Comparison of ENCODE assay signal across 21 cellular contexts in genomic region chr13:111275382-111275781, GRCh38. TPM values are rescaled to one million over a fixed set of nuclear protein-coding genes. Genes with fewer than 3 reads are reported as not detected.
A peak's percentile ranks its signal among the peaks of the same experiment; 100 is the strongest.
DNase-seq lines count a peak whose midpoint lies in the region; ATAC-seq and TF ChIP-seq lines count a peak whose summit lies in the region.
"Had no signal": no experiment of that assay in that cellular context is flagged by ENCODE, and none has a peak within 500 bp of the region (broad histone marks: within the 10 kb centered on the region; RNA-seq: fewer than 3 reads in every experiment).

No MANE protein-coding gene starts in this region.

- H3K4me3 ChIP-seq in left ventricle myocardium inferior (no peak overlapping the region), endodermal cell (ENCODE audit: low read length) (no peak overlapping the region), A673 (ENCODE audit: low read depth, low read length, poor library complexity, severe bottlenecking) (no peak overlapping the region)
- H3K4me3 ChIP-seq: GM23338, HAP-1 had no signal

- H3K9me3 ChIP-seq in left ventricle myocardium inferior (replicated peaks) (no peaks in the 10 kb centered on the region), endodermal cell (ENCODE audit: control insufficient read depth, low read length) (no peaks in the 10 kb centered on the region), A673 (ENCODE audit: low read depth, low read length, poor library complexity, severe bottlenecking) (no peaks in the 10 kb centered on the region)
- H3K9me3 ChIP-seq: HAP-1 had no signal

- peak overlapping the region; percentile 59 for H3K27ac Mint-ChIP-seq in activated CD4-positive, alpha-beta T cell treated with anti-CD3 and anti-CD28 coated beads, Interleukin-2, amount 10 ng/mL, durations not matched to agents 24 days and 14 days
- H3K27ac Mint-ChIP-seq in activated CD4-positive, alpha-beta T cell treated with anti-CD3 and anti-CD28 coated beads, Interleukin-2, amount 10 ng/mL, durations not matched to agents 7 days and 5 days = no peak overlapping the region
- no peak overlapping the region for H3K27ac Mint-ChIP-seq in endodermal cell
- H3K27ac Mint-ChIP-seq in stimulated activated memory B cell treated with anti-CD40 and anti-IgM and Interleukin-4, amounts not matched to agents 10 μg/mL and 1 μg/mL and 100 μg/mL, for 72 hours = peak overlapping the region; percentile 48
- H3K27ac Mint-ChIP-seq: GM23338 had no signal

- intact Hi-C loops in activated CD4-positive, alpha-beta T cell treated with anti-CD3 and anti-CD28 coated beads, Interleukin-2, amount 10 ng/mL, durations not matched to agents 24 days and 14 days (cut with micrococcal nuclease) = no loop called here
- intact Hi-C loops in left ventricle myocardium inferior (cut with micrococcal nuclease) (no loop called here), left cardiac atrium (cut with DNase I) (no loop called here), A673 (cut with micrococcal nuclease; ENCODE audit: unreplicated experiment) (no loop called here)

- H3K27me3 Mint-ChIP-seq in activated CD4-positive, alpha-beta T cell treated with anti-CD3 and anti-CD28 coated beads, Interleukin-2, amount 10 ng/mL, durations not matched to agents 24 days and 14 days = no peaks in the 10 kb centered on the region
- H3K27me3 Mint-ChIP-seq in activated CD4-positive, alpha-beta T cell treated with anti-CD3 and anti-CD28 coated beads, Interleukin-2, amount 10 ng/mL, durations not matched to agents 7 days and 5 days = no peaks in the 10 kb centered on the region
- H3K27me3 Mint-ChIP-seq in endodermal cell (ENCODE audit: insufficient read depth) = no peaks in the 10 kb centered on the region
- H3K27me3 Mint-ChIP-seq in stimulated activated memory B cell treated with anti-CD40 and anti-IgM and Interleukin-4, amounts not matched to agents 10 μg/mL and 1 μg/mL and 100 μg/mL, for 72 hours = no peaks in the 10 kb centered on the region

- H3K4me1 Mint-ChIP-seq in activated CD4-positive, alpha-beta T cell treated with anti-CD3 and anti-CD28 coated beads, Interleukin-2, amount 10 ng/mL, durations not matched to agents 24 days and 14 days = peaks cover 21% of the 10 kb centered on the region
- peaks cover 12% of the 10 kb centered on the region for H3K4me1 Mint-ChIP-seq in activated CD4-positive, alpha-beta T cell treated with anti-CD3 and anti-CD28 coated beads, Interleukin-2, amount 10 ng/mL, durations not matched to agents 7 days and 5 days
- H3K4me1 Mint-ChIP-seq in endodermal cell = no peaks in the 10 kb centered on the region
- peaks cover 9% of the 10 kb centered on the region for H3K4me1 Mint-ChIP-seq in stimulated activated memory B cell treated with anti-CD40 and anti-IgM and Interleukin-4, amounts not matched to agents 10 μg/mL and 1 μg/mL and 100 μg/mL, for 72 hours
- H3K4me1 Mint-ChIP-seq: GM23338 had no signal

- no peak for DNase-seq in activated CD4-positive, alpha-beta T cell treated with anti-CD3 and anti-CD28 coated beads, Interleukin-2, amount 10 ng/mL, durations not matched to agents 24 days and 14 days
- DNase-seq in activated CD4-positive, alpha-beta T cell treated with anti-CD3 and anti-CD28 coated beads, Interleukin-2, amount 10 ng/mL, durations not matched to agents 7 days and 5 days = no peak
- DNase-seq in left ventricle myocardium inferior = no peak
- DNase-seq in left cardiac atrium = no peak
- peak; percentile 30 for DNase-seq in endodermal cell
- no peak for DNase-seq in A673 (ENCODE audit: low spot score)
- DNase-seq: DMS53, GDM1, KG1, NCI-H1092, NCI-H1436, NCI-H187 treated with DMSO at 0.1 percent for 48 hours, NCI-H2107, NCI-H446 treated with DMSO at 0.1 percent for 48 hours, NCI-H526 treated with DMSO at 0.1 percent for 48 hours had no signal

- BruUV-seq in A673 (replicated peaks; lab: Mats Ljungman, UMichigan) = no TSS peak

- WGBS in endodermal cell (ENCODE audit: insufficient coverage in 1 of 2, insufficient read length in 1 of 2), 2 experiments = 95 to 96% methylated on average over 7 to 10 of the region's 10 CpGs

- H3K9ac ChIP-seq in endodermal cell (ENCODE audit: extremely low read depth, low read length, poor library complexity, severe bottlenecking) = no peak overlapping the region

- TF ChIP-seq CTCF in left ventricle myocardium inferior (IDR thresholded peaks at IDR 0.05; ENCODE audit: borderline replicate concordance) (no peak), endodermal cell (conservative IDR thresholded peaks at IDR 0.05) (no peak), A673 (conservative IDR thresholded peaks at IDR 0.05; ENCODE audit: low read depth, low read length) (no peak)

- peaks cover 43% of the 10 kb centered on the region for H3K36me3 Mint-ChIP-seq in activated CD4-positive, alpha-beta T cell treated with anti-CD3 and anti-CD28 coated beads, Interleukin-2, amount 10 ng/mL, durations not matched to agents 24 days and 14 days (ENCODE audit: low read depth)
- peaks cover 49% of the 10 kb centered on the region for H3K36me3 Mint-ChIP-seq in activated CD4-positive, alpha-beta T cell treated with anti-CD3 and anti-CD28 coated beads, Interleukin-2, amount 10 ng/mL, durations not matched to agents 7 days and 5 days (ENCODE audit: low read depth)
- peaks cover 53% of the 10 kb centered on the region for H3K36me3 Mint-ChIP-seq in endodermal cell (ENCODE audit: low read depth)
- H3K36me3 Mint-ChIP-seq in stimulated activated memory B cell treated with anti-CD40 and anti-IgM and Interleukin-4, amounts not matched to agents 10 μg/mL and 1 μg/mL and 100 μg/mL, for 72 hours = peaks cover 57% of the 10 kb centered on the region

- POLR2A ChIA-PET in activated CD4-positive, alpha-beta T cell treated with anti-CD3 and anti-CD28 coated beads, Interleukin-2, amount 10 ng/mL, durations not matched to agents 7 days and 5 days (lab: Charles Lee) = no interaction called here
- POLR2A ChIA-PET in A673 (lab: Charles Lee; ENCODE audit: low non-redundant PET) = no interaction called here

- H3K4me1 ChIP-seq in left ventricle myocardium inferior (peaks cover 63% of the 10 kb centered on the region), endodermal cell (ENCODE audit: control insufficient read depth, insufficient read depth, low read length) (no peaks in the 10 kb centered on the region), A673 (ENCODE audit: insufficient read depth, low read length, poor library complexity, severe bottlenecking) (no peaks in the 10 kb centered on the region)

- CTCF ChIA-PET in activated CD4-positive, alpha-beta T cell treated with anti-CD3 and anti-CD28 coated beads, Interleukin-2, amount 10 ng/mL, durations not matched to agents 7 days and 5 days (lab: Charles Lee) = interaction anchor here (0.8 to 0.9 kb wide), 2 partner anchors 10 to 11 kb away, joined by 3 to 4 read pairs; no protein-coding TSS in a partner anchor
- CTCF ChIA-PET in A673 (lab: Charles Lee) = no interaction called here

- H3K36me3 ChIP-seq in left ventricle myocardium inferior = peaks cover 80% of the 10 kb centered on the region
- H3K36me3 ChIP-seq in endodermal cell (ENCODE audit: control insufficient read depth, insufficient read depth, low read length) = peaks cover 61% of the 10 kb centered on the region
- H3K36me3 ChIP-seq in A673 (ENCODE audit: insufficient read depth, low read length, poor library complexity, severe bottlenecking) = peaks cover 18% of the 10 kb centered on the region

- H3K27ac ChIP-seq in left ventricle myocardium inferior (replicated peaks) (peak overlapping the region; percentile 30), endodermal cell (ENCODE audit: low read depth, low read length) (no peak overlapping the region), A673 (ENCODE audit: low read depth, low read length, poor library complexity, severe bottlenecking) (no peak overlapping the region)
- H3K27ac ChIP-seq: C4-2B had no signal

- H3K4me3 Mint-ChIP-seq in activated CD4-positive, alpha-beta T cell treated with anti-CD3 and anti-CD28 coated beads, Interleukin-2, amount 10 ng/mL, durations not matched to agents 24 days and 14 days = no peak overlapping the region
- no peak overlapping the region for H3K4me3 Mint-ChIP-seq in activated CD4-positive, alpha-beta T cell treated with anti-CD3 and anti-CD28 coated beads, Interleukin-2, amount 10 ng/mL, durations not matched to agents 7 days and 5 days
- no peak overlapping the region for H3K4me3 Mint-ChIP-seq in endodermal cell
- no peak overlapping the region for H3K4me3 Mint-ChIP-seq in stimulated activated memory B cell treated with anti-CD40 and anti-IgM and Interleukin-4, amounts not matched to agents 10 μg/mL and 1 μg/mL and 100 μg/mL, for 72 hours
- H3K4me3 Mint-ChIP-seq: GM23338 had no signal

- H3K27me3 ChIP-seq in left ventricle myocardium inferior (ENCODE audit: low read depth) = no peaks in the 10 kb centered on the region
- H3K27me3 ChIP-seq in endodermal cell (ENCODE audit: control insufficient read depth, insufficient read depth, low read length, poor library complexity, severe bottlenecking) = no peaks in the 10 kb centered on the region
- H3K27me3 ChIP-seq in A673 (replicated peaks; ENCODE audit: insufficient read depth, low read depth, low read length, poor library complexity) = no peaks in the 10 kb centered on the region

- no peak for ATAC-seq in left cardiac atrium
- no peak for ATAC-seq in stimulated activated memory B cell treated with anti-CD40 and anti-IgM and Interleukin-4, amounts not matched to agents 10 μg/mL and 1 μg/mL and 100 μg/mL, for 72 hours
- ATAC-seq in activated CD4-positive, CD25-positive, alpha-beta regulatory T cell treated with anti-CD3 and anti-CD28 coated beads, Interleukin-2, amount 50 U/mL, for 24 hours = no peak
- ATAC-seq: GM23338 had no signal

- H3K9me3 Mint-ChIP-seq in activated CD4-positive, alpha-beta T cell treated with anti-CD3 and anti-CD28 coated beads, Interleukin-2, amount 10 ng/mL, durations not matched to agents 24 days and 14 days = no peaks in the 10 kb centered on the region
- H3K9me3 Mint-ChIP-seq in activated CD4-positive, alpha-beta T cell treated with anti-CD3 and anti-CD28 coated beads, Interleukin-2, amount 10 ng/mL, durations not matched to agents 7 days and 5 days = no peaks in the 10 kb centered on the region
- H3K9me3 Mint-ChIP-seq in endodermal cell = no peaks in the 10 kb centered on the region
- H3K9me3 Mint-ChIP-seq in stimulated activated memory B cell treated with anti-CD40 and anti-IgM and Interleukin-4, amounts not matched to agents 10 μg/mL and 1 μg/mL and 100 μg/mL, for 72 hours = no peaks in the 10 kb centered on the region
- H3K9me3 Mint-ChIP-seq: GM23338 had no signal

RNA-seq across cellular contexts. Expression of gene TEX29, which starts 45.1 kb away (rescaled TPM):
- total RNA-seq in activated CD4-positive, alpha-beta T cell treated with anti-CD3 and anti-CD28 coated beads, Interleukin-2, amount 10 ng/mL, durations not matched to agents 24 days and 14 days = 0.50 and 0.51 TPM in 2 replicates
- under 1 TPM; 0.52 to 0.83 TPM for total RNA-seq in activated CD4-positive, alpha-beta T cell treated with anti-CD3 and anti-CD28 coated beads, Interleukin-2, amount 10 ng/mL, durations not matched to agents 7 days and 5 days
- total RNA-seq in left ventricle myocardium inferior (not detected), left cardiac atrium (under 1 TPM in 1 of 2 donors, not detected in 1; 0.41 TPM), endodermal cell (under 1 TPM in 1 of 2 donors, not detected in 1; 0.69 TPM), A673 (2021) (0.45 and 0.76 TPM in 2 replicates)
- polyA plus RNA-seq in endodermal cell (2013, experiment 1 of 2) = 0.43 TPM
- not detected for polyA plus RNA-seq in endodermal cell (2013, experiment 2 of 2)
- total RNA-seq: A172, GM23338 had no signal

Comparison
In these comparisons a context has a peak if more than half of its experiments do, and no peak if none do; other contexts are left out.
1. H3K27ac Mint-ChIP-seq: peak in activated CD4-positive, alpha-beta T cell treated with anti-CD3 and anti-CD28 coated beads, Interleukin-2, amount 10 ng/mL, durations not matched to agents 24 days and 14 days (single experiment) and stimulated activated memory B cell treated with anti-CD40 and anti-IgM and Interleukin-4, amounts not matched to agents 10 μg/mL and 1 μg/mL and 100 μg/mL, for 72 hours (single experiment); none in activated CD4-positive, alpha-beta T cell treated with anti-CD3 and anti-CD28 coated beads, Interleukin-2, amount 10 ng/mL, durations not matched to agents 7 days and 5 days (single experiment) and endodermal cell (single experiment).